9 cellular contexts compared by ENCODE assay signal in genomic region chr9:84759300-84759750, GRCh38.
DNase-seq lines count a peak whose midpoint lies in the region; ATAC-seq and TF ChIP-seq lines count a peak whose summit lies in the region.
"Had no signal": no experiment of that assay in that cellular context is flagged by ENCODE, and none has a peak within 500 bp of the region (broad histone marks: within the 10 kb centered on the region; RNA-seq: fewer than 3 reads in every experiment).

No MANE protein-coding gene starts in this region.

- peaks cover 4 to 6% of the 10 kb centered on the region in 2 donors for H3K36me3 Mint-ChIP-seq in activated naive CD4-positive, alpha-beta T cell treated with anti-CD3 and anti-CD28 coated beads, Interleukin-2, amount 50 U/mL, for 72 hours
- H3K36me3 Mint-ChIP-seq in activated naive CD4-positive, alpha-beta T cell treated with anti-CD3 and anti-CD28 coated beads, Interleukin-2, amount 10 ng/mL, durations not matched to agents 7 days and 5 days, result no peaks in the 10 kb centered on the region
- no peaks in the 10 kb centered on the region for H3K36me3 Mint-ChIP-seq in stimulated activated memory B cell treated with anti-CD40 and anti-IgM and Interleukin-4, amounts not matched to agents 10 μg/mL and 1 μg/mL and 100 μg/mL, for 72 hours

- no peak overlapping the region for H3K27ac Mint-ChIP-seq in activated naive CD4-positive, alpha-beta T cell treated with anti-CD3 and anti-CD28 coated beads, Interleukin-2, amount 50 U/mL, for 72 hours
- no peak overlapping the region for H3K27ac Mint-ChIP-seq in activated naive CD4-positive, alpha-beta T cell treated with anti-CD3 and anti-CD28 coated beads, Interleukin-2, amount 10 ng/mL, durations not matched to agents 7 days and 5 days
- peak overlapping the region; percentile 66 for H3K27ac Mint-ChIP-seq in stimulated activated memory B cell treated with anti-CD40 and anti-IgM and Interleukin-4, amounts not matched to agents 10 μg/mL and 1 μg/mL and 100 μg/mL, for 72 hours

- peaks cover 0 to 5% (median 4%) of the 10 kb centered on the region in 4 donors for H3K4me1 ChIP-seq in transverse colon

- peaks cover 0 to 5% of the 10 kb centered on the region in 2 donors for H3K9me3 Mint-ChIP-seq in activated naive CD4-positive, alpha-beta T cell treated with anti-CD3 and anti-CD28 coated beads, Interleukin-2, amount 50 U/mL, for 72 hours
- no peaks in the 10 kb centered on the region for H3K9me3 Mint-ChIP-seq in activated naive CD4-positive, alpha-beta T cell treated with anti-CD3 and anti-CD28 coated beads, Interleukin-2, amount 10 ng/mL, durations not matched to agents 7 days and 5 days
- H3K9me3 Mint-ChIP-seq in stimulated activated memory B cell treated with anti-CD40 and anti-IgM and Interleukin-4, amounts not matched to agents 10 μg/mL and 1 μg/mL and 100 μg/mL, for 72 hours, result no peaks in the 10 kb centered on the region

- WGBS in transverse colon (ENCODE audit: low coverage in 1 of 2), 2 donors, result 20 to 38% methylated on average over 1 to 2 of the region's 2 CpGs

- CTCF ChIA-PET in activated naive CD4-positive, alpha-beta T cell treated with anti-CD3 and anti-CD28 coated beads, Interleukin-2, amount 10 ng/mL, durations not matched to agents 7 days and 5 days (lab: Charles Lee), result no interaction called here

- DNase-seq in activated naive CD4-positive, alpha-beta T cell treated with anti-CD3 and anti-CD28 coated beads, Interleukin-2, amount 50 U/mL, for 72 hours (ENCODE audit: low spot score in 2 of 2), result no peak
- no peak for DNase-seq in activated naive CD4-positive, alpha-beta T cell treated with anti-CD3 and anti-CD28 coated beads, Interleukin-2, amount 10 ng/mL, durations not matched to agents 7 days and 5 days
- peak; percentile 19 to 26 for DNase-seq in activated CD4-positive, alpha-beta T cell treated with anti-CD3 and anti-CD28 coated beads, Interleukin-2, amount 50 U/mL, for 4 hours
- DNase-seq in iPS-NIHi11 (ENCODE audit: low spot score) (no peak), DMS53 treated with DMSO at 0.1 percent for 48 hours (lab: John Stamatoyannopoulos, UW; ENCODE audit: unreplicated experiment) (no peak), transverse colon (no peak)
- DNase-seq: NCI-H2081 had no signal

- in situ Hi-C loops in transverse colon (cut with MboI; ENCODE audit: low pct_ligation_motif_present in 1 of 4, low pct_unique_long_range_greater_than_20kb in 1 of 4, low sequenced_read_pairs in 3 of 4), result no loop called here

- ATAC-seq in activated naive CD4-positive, alpha-beta T cell treated with anti-CD3 and anti-CD28 coated beads, Interleukin-2, amount 50 U/mL, for 72 hours, result peak; percentile 29 to 56
- ATAC-seq in HG02943 (IDR thresholded peaks at IDR 0.05; ENCODE audit: low read depth, unreplicated experiment), result peak; percentile 59
- peak; percentile 86 for ATAC-seq in stimulated activated memory B cell treated with anti-CD40 and anti-IgM and Interleukin-4, amounts not matched to agents 10 μg/mL and 1 μg/mL and 100 μg/mL, for 72 hours

- H3K4me3 ChIP-seq in transverse colon, result no peak overlapping the region

- no peaks in the 10 kb centered on the region for H3K36me3 ChIP-seq in transverse colon

- no peak overlapping the region for H3K27ac ChIP-seq in transverse colon

- TF ChIP-seq POLR2A in transverse colon (IDR thresholded peaks at IDR 0.05), result no peak

- H3K27me3 ChIP-seq in transverse colon, result no peaks in the 10 kb centered on the region

- H3K4me3 Mint-ChIP-seq in activated naive CD4-positive, alpha-beta T cell treated with anti-CD3 and anti-CD28 coated beads, Interleukin-2, amount 10 ng/mL, durations not matched to agents 7 days and 5 days, result no peak overlapping the region
- peak overlapping the region; percentile 12 for H3K4me3 Mint-ChIP-seq in stimulated activated memory B cell treated with anti-CD40 and anti-IgM and Interleukin-4, amounts not matched to agents 10 μg/mL and 1 μg/mL and 100 μg/mL, for 72 hours

- intact Hi-C loops in transverse colon (cut with DNase I; ENCODE audit: low total_unique reads), result no loop called here

- no peaks in the 10 kb centered on the region for H3K9me3 ChIP-seq in transverse colon

- no peak for TF ChIP-seq EP300 in transverse colon (IDR thresholded peaks at IDR 0.05; ENCODE audit: low read depth)

- TF ChIP-seq CTCF in transverse colon (IDR thresholded peaks at IDR 0.05), result no peak

- no peaks in the 10 kb centered on the region for H3K27me3 Mint-ChIP-seq in activated naive CD4-positive, alpha-beta T cell treated with anti-CD3 and anti-CD28 coated beads, Interleukin-2, amount 10 ng/mL, durations not matched to agents 7 days and 5 days
- H3K27me3 Mint-ChIP-seq in stimulated activated memory B cell treated with anti-CD40 and anti-IgM and Interleukin-4, amounts not matched to agents 10 μg/mL and 1 μg/mL and 100 μg/mL, for 72 hours, result no peaks in the 10 kb centered on the region

- H3K4me1 Mint-ChIP-seq in activated naive CD4-positive, alpha-beta T cell treated with anti-CD3 and anti-CD28 coated beads, Interleukin-2, amount 10 ng/mL, durations not matched to agents 7 days and 5 days, result peaks cover 12% of the 10 kb centered on the region
- peaks cover 18% of the 10 kb centered on the region for H3K4me1 Mint-ChIP-seq in stimulated activated memory B cell treated with anti-CD40 and anti-IgM and Interleukin-4, amounts not matched to agents 10 μg/mL and 1 μg/mL and 100 μg/mL, for 72 hours

Comparison
In these comparisons a context has a peak if more than half of its experiments do, and no peak if none do; other contexts are left out.
1. DNase-seq: peak in activated CD4-positive, alpha-beta T cell treated with anti-CD3 and anti-CD28 coated beads, Interleukin-2, amount 50 U/mL, for 4 hours (2 of 2); none in activated naive CD4-positive, alpha-beta T cell treated with anti-CD3 and anti-CD28 coated beads, Interleukin-2, amount 50 U/mL, for 72 hours (0 of 2), activated naive CD4-positive, alpha-beta T cell treated with anti-CD3 and anti-CD28 coated beads, Interleukin-2, amount 10 ng/mL, durations not matched to agents 7 days and 5 days (single experiment), iPS-NIHi11 (single experiment), DMS53 treated with DMSO at 0.1 percent for 48 hours (single experiment) and transverse colon (single experiment).
2. Peak in every context shown above with its lines, with median percentiles within 50 percentile points of each other: ATAC-seq.